8 cellular contexts compared by ENCODE assay signal in genomic region chr21:36965720-36966065, GRCh38. TPM values are rescaled to one million over a fixed set of nuclear protein-coding genes. Genes with fewer than 3 reads are reported as not detected.
A peak's percentile ranks its signal among the peaks of the same experiment; 100 is the strongest.
DNase-seq lines count a peak whose midpoint lies in the region; ATAC-seq and TF ChIP-seq lines count a peak whose summit lies in the region.

No MANE protein-coding gene starts in this region.

- H2AFZ ChIP-seq in SK-N-SH (ENCODE audit: low read depth) = peak overlapping the region; percentile 64

- H3F3A ChIP-seq in SK-N-SH (replicated peaks; ENCODE audit: insufficient read depth) = peaks cover 2% of the 10 kb centered on the region

- H4K20me1 ChIP-seq in SK-N-SH (ENCODE audit: insufficient read depth) = no peaks in the 10 kb centered on the region

- no peaks in the 10 kb centered on the region for H3K9me3 ChIP-seq in SK-N-SH

- 46% methylated on average over 9 of the region's 10 CpGs for WGBS in SK-N-SH (ENCODE audit: low lambda C conversion rate)

- H3K27me3 ChIP-seq in SK-N-SH (ENCODE audit: insufficient read depth) (no peaks in the 10 kb centered on the region), rectal smooth muscle tissue (ENCODE audit: control insufficient read depth, insufficient read depth, low read length) (no peaks in the 10 kb centered on the region)

- ATAC-seq in GM19395 (IDR thresholded peaks at IDR 0.05; ENCODE audit: unreplicated experiment) = peak; percentile 33

- TF ChIP-seq RAD21 in SK-N-SH (IDR thresholded peaks at IDR 0.05; ENCODE audit: low read length) = no peak

- intact Hi-C loops in head of caudate nucleus (cut with DNase I) = no loop called here

- peaks cover 3 to 12% of the 10 kb centered on the region in 2 experiments; a peak in 2 of 4 replicates for H3K4me1 ChIP-seq in SK-N-SH (ENCODE audit: control insufficient read depth in 1 of 2, insufficient read depth in 2 of 2, low read depth in 1 of 2, low read length in 1 of 2)
- peaks cover 2% of the 10 kb centered on the region for H3K4me1 ChIP-seq in rectal smooth muscle tissue (ENCODE audit: control insufficient read depth, insufficient read depth, low read length)

- CTCF ChIA-PET in SK-N-SH (lab: Yijun Ruan, JAX) = interaction anchor here (1.1 to 6.0 kb wide), 6 partner anchors 12 to 35 kb away, joined by 3 to 38 read pairs (median 7); no protein-coding TSS in a partner anchor

- H3K27ac ChIP-seq in SK-N-SH (ENCODE audit: low read depth in 2 of 2, low read length in 1 of 2) = peak overlapping the region; percentile 40 to 74; a peak in 3 of 4 replicates
- H3K27ac ChIP-seq in rectal smooth muscle tissue (ENCODE audit: low read depth, low read length) = no peak overlapping the region

- no peaks in the 10 kb centered on the region for H3K9me2 ChIP-seq in SK-N-SH

- peak overlapping the region; percentile 96 for H3K4me2 ChIP-seq in SK-N-SH

- POLR2A ChIA-PET in SK-N-SH (lab: Yijun Ruan, JAX) = interaction anchor here (0.8 to 2.3 kb wide), 2 partner anchors 11 to 24 kb away, joined by 3 to 10 read pairs; no protein-coding TSS in a partner anchor

- TF ChIP-seq CTCF in SK-N-SH (IDR thresholded peaks at IDR 0.05) (no peak), fibroblast of the aortic adventitia (IDR thresholded peaks at IDR 0.05; ENCODE audit: insufficient read depth, low read length) (no peak)

- H3K36me3 ChIP-seq in SK-N-SH (replicated peaks in 1 of 2; ENCODE audit: control insufficient read depth in 1 of 2, insufficient read depth in 2 of 2, low read length in 1 of 2) (peaks cover 5 to 19% of the 10 kb centered on the region in 2 experiments), rectal smooth muscle tissue (ENCODE audit: control insufficient read depth, insufficient read depth, low read length) (no peaks in the 10 kb centered on the region)

- H3K79me2 ChIP-seq in SK-N-SH (ENCODE audit: insufficient read depth) = peaks cover 16% of the 10 kb centered on the region

- peak overlapping the region; percentile 80 for H3K9ac ChIP-seq in SK-N-SH
- peak overlapping the region; percentile 38 for H3K9ac ChIP-seq in rectal smooth muscle tissue (ENCODE audit: low read length)

- no peak for TF ChIP-seq EP300 in SK-N-SH (IDR thresholded peaks at IDR 0.05; ENCODE audit: borderline replicate concordance in 1 of 2, low read depth in 1 of 2, low read length in 1 of 2)

- no peak for DNase-seq in SK-N-SH
- DNase-seq in fibroblast of the aortic adventitia (ENCODE audit: low read depth) = peak; percentile 8
- DNase-seq in NCI-H524 (lab: John Stamatoyannopoulos, UW) = no peak
- no peak for DNase-seq in head of caudate nucleus
- no peak for DNase-seq in NCI-H82 (lab: John Stamatoyannopoulos, UW)
- no peak for DNase-seq in COR-L47 (lab: John Stamatoyannopoulos, UW)

- peak overlapping the region; percentile 64 to 87 for H3K4me3 ChIP-seq in SK-N-SH (ENCODE audit: low read depth in 2 of 2, low read length in 1 of 2)
- peak overlapping the region; percentile 84 for H3K4me3 ChIP-seq in fibroblast of the aortic adventitia (ENCODE audit: low read depth, low read length)
- H3K4me3 ChIP-seq in rectal smooth muscle tissue (ENCODE audit: low read length) = peak overlapping the region; percentile 89

TF ChIP-seq in SK-N-SH, 30 proteins besides CTCF, POLR2A, EP300 and RAD21:
- no peak for TF ChIP-seq SMC3 (IDR thresholded peaks at IDR 0.05; ENCODE audit: low read depth, low read length)
- TF ChIP-seq PBX3 (IDR thresholded peaks at IDR 0.05) = no peak
- no peak for TF ChIP-seq REST (IDR thresholded peaks at IDR 0.05; ENCODE audit: low read depth, low read length)
- TF ChIP-seq IRF3 (IDR thresholded peaks at IDR 0.05; ENCODE audit: low read depth, low read length) = no peak
TF ChIP-seq in SK-N-SH: peak in this region for 0.

RNA-seq across cellular contexts. Expression of gene HLCS, which starts 0.8 kb away (rescaled TPM):
- polyA plus RNA-seq in SK-N-SH (2012; rRNA removed) = 13.0 and 17.7 TPM in 2 replicates
- 12.7 and 13.7 TPM in 2 replicates for polyA plus RNA-seq in SK-N-SH (2012; cell fraction: cytosol; rRNA removed)
- 18.3 and 28.2 TPM in 2 replicates for polyA plus RNA-seq in SK-N-SH (2012; cell fraction: nucleus; rRNA removed)
- 27.6 and 44.3 TPM in 2 replicates for total RNA-seq in fibroblast of the aortic adventitia (ENCODE audit: low replicate concordance)

RNA-seq across cellular contexts. Expression of gene RIPPLY3, which starts 40.8 kb away (rescaled TPM):
- polyA plus RNA-seq in SK-N-SH (2012; rRNA removed) = 0.03 TPM in 2 replicates
- 0.04 and 0.07 TPM in 2 replicates for polyA plus RNA-seq in SK-N-SH (2012; cell fraction: cytosol; rRNA removed)
- 0.12 TPM in 1 of 2 replicates, not detected in the other for polyA plus RNA-seq in SK-N-SH (2012; cell fraction: nucleus; rRNA removed)
- total RNA-seq in fibroblast of the aortic adventitia (ENCODE audit: low replicate concordance) = not detected in 2 replicates
